ENCODE assay signal across 8 cellular contexts in genomic region chr10:12194752-12195271, GRCh38. TPM values are rescaled to one million over a fixed set of nuclear protein-coding genes. Genes with fewer than 3 reads are reported as not detected.
A peak's percentile ranks its signal among the peaks of the same experiment; 100 is the strongest.
DNase-seq lines count a peak whose midpoint lies in the region; ATAC-seq, FAIRE-seq and TF ChIP-seq lines count a peak whose summit lies in the region.

No MANE protein-coding gene starts in this region.

- H3K27ac Mint-ChIP-seq in T-cell = peak overlapping the region; percentile 99 to 100

- H3K36me3 Mint-ChIP-seq in T-cell = peaks cover 17% of the 10 kb centered on the region

- H3K9me3 ChIP-seq in HAP-1 = no peaks in the 10 kb centered on the region
- no peaks in the 10 kb centered on the region for H3K9me3 ChIP-seq in keratinocyte (ENCODE audit: control insufficient read depth, low read depth, low read length)

- no peak for FAIRE-seq in keratinocyte (lab: Jason Lieb, UNC)
- FAIRE-seq in GM12891 (lab: Jason Lieb, UNC) = no peak

- peak overlapping the region; percentile 87 for H3K4me2 ChIP-seq in keratinocyte (ENCODE audit: control insufficient read depth, extremely low read depth, insufficient read depth, low read depth, low read length)

- peak overlapping the region; percentile 97 for H3K27ac ChIP-seq in keratinocyte (ENCODE audit: control insufficient read depth, insufficient read depth, low read length)

- CTCF ChIA-PET in T-cell (lab: Charles Lee) = interaction anchor here (1.2 to 2.5 kb wide), 4 partner anchors 19 to 462 kb away, joined by 4 to 28 read pairs (median 12); partner anchors contain the start of gene DHTKD1 (in 1 of the 2)

- TF ChIP-seq POLR2A in GM12891 (IDR thresholded peaks at IDR 0.05; ENCODE audit: low read depth, low read length) = no peak

- H3K9me1 ChIP-seq in keratinocyte (ENCODE audit: control insufficient read depth, extremely low read depth, insufficient read depth, low read length) = no peaks in the 10 kb centered on the region

- dilution Hi-C loops in keratinocyte (cut with MboI; ENCODE audit: extremely low pct_ligation_motif_present, low sequenced_read_pairs) = no loop called here

- H3K9me3 Mint-ChIP-seq in T-cell = no peaks in the 10 kb centered on the region

- peaks cover 14% of the 10 kb centered on the region for H3K4me1 ChIP-seq in HAP-1
- H3K4me1 ChIP-seq in keratinocyte (ENCODE audit: control insufficient read depth, extremely low read depth, insufficient read depth, low read length) = peaks cover 16% of the 10 kb centered on the region

- no peaks in the 10 kb centered on the region for H4K20me1 ChIP-seq in keratinocyte (ENCODE audit: control insufficient read depth, extremely low read depth, insufficient read depth, low read length)

- peaks cover 94% of the 10 kb centered on the region for H3K79me2 ChIP-seq in keratinocyte (ENCODE audit: control insufficient read depth, insufficient read depth, low read length)

- peak overlapping the region; percentile 69 for H3K4me3 ChIP-seq in HAP-1
- peak overlapping the region; percentile 94 to 97 for H3K4me3 ChIP-seq in cardiac fibroblast (replicated peaks in 1 of 2; ENCODE audit: low read depth in 2 of 2, low read length in 2 of 2)
- peak overlapping the region; percentile 71 to 100 (median 89) for H3K4me3 ChIP-seq in keratinocyte (ENCODE audit: control insufficient read depth in 2 of 3, extremely low read depth in 1 of 3, insufficient read depth in 2 of 3, low read depth in 1 of 3, low read length in 3 of 3)

- ATAC-seq in T-cell (replicated peaks in 1 of 4) (no peak), HG03025 (IDR thresholded peaks at IDR 0.05; ENCODE audit: low FRiP score, unreplicated experiment) (no peak), GM19035 (IDR thresholded peaks at IDR 0.05; ENCODE audit: unreplicated experiment) (no peak)

- H3K4me1 Mint-ChIP-seq in T-cell = peaks cover 41 to 78% (median 60%) of the 10 kb centered on the region in 3 donors

- peak overlapping the region; percentile 96 for H2AFZ ChIP-seq in keratinocyte (ENCODE audit: control insufficient read depth, low read length)

- TF ChIP-seq CTCF in cardiac fibroblast (IDR thresholded peaks at IDR 0.05; ENCODE audit: low read depth, low read length) (no peak), keratinocyte (optimal IDR thresholded peaks at IDR 0.05 in 1 of 3, IDR thresholded peaks at IDR 0.05 in 1 of 3, conservative IDR thresholded peaks at IDR 0.05 in 1 of 3; ENCODE audit: extremely low read depth in 1 of 3, insufficient read depth in 2 of 3, low read length in 3 of 3) (no peak)

- H3K27me3 ChIP-seq in HAP-1 (ENCODE audit: low read depth) (no peaks in the 10 kb centered on the region), keratinocyte (ENCODE audit: control insufficient read depth, extremely low read depth, insufficient read depth, low read length) (no peaks in the 10 kb centered on the region)

- peaks cover 21% of the 10 kb centered on the region for H3K36me3 ChIP-seq in HAP-1 (replicated peaks)
- H3K36me3 ChIP-seq in keratinocyte (ENCODE audit: control insufficient read depth in 2 of 2, extremely low read depth in 1 of 2, insufficient read depth in 2 of 2, low read length in 2 of 2) = peaks cover 5 to 10% of the 10 kb centered on the region in 2 experiments

- H3K27me3 Mint-ChIP-seq in T-cell = no peaks in the 10 kb centered on the region

- DNase-seq in HAP-1 (ENCODE audit: low spot score in 2 of 2) (peak in 1 of 2 experiments; percentile 46), T-cell (peak in 29 of 34 experiments; percentile 2 to 42 (median 23)), cardiac fibroblast (ENCODE audit: low read depth in 2 of 2) (peak; percentile 46 to 58), keratinocyte (ENCODE audit: low read depth, low spot score) (no peak), GM12891 (ENCODE audit: insufficient read length, low spot score) (no peak)
- peak; percentile 17 for DNase-seq in stimulated activated CD4-positive, alpha-beta T cell treated with anti-CD3 and anti-CD28 coated beads, Interleukin-12 subunit alpha, Interleukin-12 subunit beta, amount 100 ng/mL, for 4 hours

- in situ Hi-C loops in HAP-1 (cut with MboI; ENCODE audit: low sequenced_read_pairs) = no loop called here

- POLR2A ChIA-PET in T-cell (lab: Charles Lee) = no interaction called here

- peak overlapping the region; percentile 96 for H3K9ac ChIP-seq in keratinocyte (ENCODE audit: control insufficient read depth, extremely low read depth, insufficient read depth, low read length)

- H3K4me3 Mint-ChIP-seq in T-cell = peak overlapping the region; percentile 95 to 100 (median 96)

TF ChIP-seq in GM12891, 5 proteins besides CTCF, POLR2A, EP300 and RAD21:
- TF ChIP-seq PAX5 (IDR thresholded peaks at IDR 0.05; ENCODE audit: insufficient read depth, low read length, severe bottlenecking) (no peak), SPI1 (IDR thresholded peaks at IDR 0.05; ENCODE audit: low read depth, low read length) (no peak), POU2F2 (IDR thresholded peaks at IDR 0.05; ENCODE audit: low read depth, low read length) (no peak), TAF1 (IDR thresholded peaks at IDR 0.05; ENCODE audit: low read depth, low read length) (no peak), POLR2AphosphoS5 (IDR thresholded peaks at IDR 0.05; ENCODE audit: low read depth, low read length) (no peak)

RNA-seq across cellular contexts. Expression of gene NUDT5, which starts 0.9 kb away (rescaled TPM):
- total RNA-seq in T-cell = 10 to 100 TPM; 32.1 to 54.0 (median 50.3) TPM
- polyA plus RNA-seq in keratinocyte = 98.9 to 125 TPM (median 100 TPM) in 3 replicates
- polyA plus RNA-seq in keratinocyte (2011; ENCODE audit: low read depth) = 67.5 TPM
- polyA plus RNA-seq in keratinocyte (2011; cell fraction: cytosol; rRNA removed) = 86.9 and 113 TPM in 2 replicates
- 83.7 and 101 TPM in 2 replicates for polyA plus RNA-seq in keratinocyte (2011; cell fraction: nucleus; rRNA removed)
- polyA plus RNA-seq in keratinocyte (2012; ENCODE audit: low replicate concordance) = 65.6 and 95.9 TPM in 2 replicates
- polyA minus RNA-seq in keratinocyte = 31.8 to 76.7 TPM (median 61.6 TPM) in 3 replicates
- polyA minus RNA-seq in keratinocyte (2011; cell fraction: cytosol; rRNA and poly(A)+ RNA removed) = 33.0 TPM
- 20.2 and 24.0 TPM in 2 replicates for polyA minus RNA-seq in keratinocyte (2011; cell fraction: nucleus; rRNA and poly(A)+ RNA removed)
- 113 TPM for polyA plus RNA-seq in GM12891 (2012; ENCODE audit: low read depth, missing spikeins)

RNA-seq across cellular contexts. Expression of gene CDC123, which starts 1.2 kb away (rescaled TPM):
- 10 to 100 TPM; 35.5 to 48.6 (median 43.7) TPM for total RNA-seq in T-cell
- 122 to 205 TPM (median 146 TPM) in 3 replicates for polyA plus RNA-seq in keratinocyte
- 60.8 TPM for polyA plus RNA-seq in keratinocyte (2011; ENCODE audit: low read depth)
- 73.7 and 115 TPM in 2 replicates for polyA plus RNA-seq in keratinocyte (2011; cell fraction: cytosol; rRNA removed)
- 75.2 and 99.4 TPM in 2 replicates for polyA plus RNA-seq in keratinocyte (2011; cell fraction: nucleus; rRNA removed)
- 78.3 and 155 TPM in 2 replicates for polyA plus RNA-seq in keratinocyte (2012; ENCODE audit: low replicate concordance)
- 187 to 228 TPM (median 189 TPM) in 3 replicates for polyA minus RNA-seq in keratinocyte
- polyA minus RNA-seq in keratinocyte (2011; cell fraction: cytosol; rRNA and poly(A)+ RNA removed) = 185 TPM
- polyA minus RNA-seq in keratinocyte (2011; cell fraction: nucleus; rRNA and poly(A)+ RNA removed) = 55.3 and 73.8 TPM in 2 replicates
- 105 TPM for polyA plus RNA-seq in GM12891 (2012; ENCODE audit: low read depth, missing spikeins)

Comparison
In these comparisons a context has a peak if more than half of its experiments do, and no peak if none do; other contexts are left out.
1. DNase-seq: peak in T-cell (29 of 34), cardiac fibroblast (2 of 2) and stimulated activated CD4-positive, alpha-beta T cell treated with anti-CD3 and anti-CD28 coated beads, Interleukin-12 subunit alpha, Interleukin-12 subunit beta, amount 100 ng/mL, for 4 hours (single experiment); none in keratinocyte (single experiment) and GM12891 (single experiment).
2. Peak in every context shown above with its lines, with median percentiles within 50 percentile points of each other: H3K4me3 ChIP-seq.